Comparison of ENCODE assay signal across 9 cellular contexts in genomic region chr5:32707394-32707997, GRCh38. TPM values are rescaled to one million over a fixed set of nuclear protein-coding genes. Genes with fewer than 3 reads are reported as not detected.
DNase-seq lines count a peak whose midpoint lies in the region; ATAC-seq and TF ChIP-seq lines count a peak whose summit lies in the region.
"Had no signal": no experiment of that assay in that cellular context is flagged by ENCODE, and none has a peak within 500 bp of the region (broad histone marks: within the 10 kb centered on the region; RNA-seq: fewer than 3 reads in every experiment).

No MANE protein-coding gene starts in this region.

- H3K4me3 ChIP-seq in SJCRH30, result no peak overlapping the region

- H3K9me3 Mint-ChIP-seq in glutamatergic neuron (ENCODE audit: unreplicated experiment), result peaks cover 3% of the 10 kb centered on the region

- H3K4me1 ChIP-seq in SJCRH30, result no peaks in the 10 kb centered on the region

- no peak overlapping the region for H3K27ac ChIP-seq in SJCRH30

- H3K36me3 Mint-ChIP-seq in glutamatergic neuron (ENCODE audit: unreplicated experiment), result no peaks in the 10 kb centered on the region

- TF ChIP-seq CTCF in GM20000 (IDR thresholded peaks at IDR 0.05; ENCODE audit: extremely low read depth, missing control alignments), result no peak
- peak; percentile 61 for TF ChIP-seq CTCF in glutamatergic neuron (IDR thresholded peaks at IDR 0.05; ENCODE audit: partially characterized antibody, unreplicated experiment)

- no peaks in the 10 kb centered on the region for H3K36me3 ChIP-seq in SJCRH30

- peaks cover 5% of the 10 kb centered on the region for H3K27me3 Mint-ChIP-seq in glutamatergic neuron (ENCODE audit: unreplicated experiment)

- H3K4me1 Mint-ChIP-seq in glutamatergic neuron (ENCODE audit: low read depth, unreplicated experiment), result no peaks in the 10 kb centered on the region

- no peak for ATAC-seq in left lobe of liver

- H3K27me3 ChIP-seq in SJCRH30, result no peaks in the 10 kb centered on the region

- no peak overlapping the region for H3K4me3 Mint-ChIP-seq in glutamatergic neuron (ENCODE audit: unreplicated experiment)

- no peak overlapping the region for H3K27ac Mint-ChIP-seq in glutamatergic neuron (ENCODE audit: unreplicated experiment)

- DNase-seq in A172 (ENCODE audit: low spot score) (peak; percentile 18), GM20000 (ENCODE audit: low spot score) (peak; percentile 32), SJCRH30 (peak; percentile 29 to 72), glutamatergic neuron (no peak), activated gamma-delta T cell treated with Interleukin-2 at 50 U/mL for 16 hours (no peak), C1 segment of cervical spinal cord (lab: John Stamatoyannopoulos, UW) (no peak), globus pallidus (ENCODE audit: low spot score) (no peak), left lobe of liver (ENCODE audit: low spot score) (no peak)

- no peaks in the 10 kb centered on the region for H3K9me3 ChIP-seq in SJCRH30 (replicated peaks)

RNA-seq across cellular contexts. Expression of gene NPR3, which starts 3.6 kb away (rescaled TPM):
- total RNA-seq in A172 (2014; rRNA removed; shearing (Covaris generic)), result 0.07 and 0.28 TPM in 2 replicates
- 0.23 and 0.24 TPM in 2 replicates for total RNA-seq in SJCRH30 (2014; rRNA removed; shearing (Covaris generic))
- total RNA-seq in glutamatergic neuron (ENCODE audit: unreplicated experiment) (not detected), left lobe of liver (3.5 TPM)
- total RNA-seq: T-helper 1 cell treated with Interleukin-12 subunit alpha and Interleukin-12 subunit beta and Interleukin-4 antibody, amounts not matched to agents 30 ng/mL and 1 ng/mL, for 36 hours had no signal

Comparison
In these comparisons a context has a peak if more than half of its experiments do, and no peak if none do; other contexts are left out.
1. DNase-seq: peak in A172 (single experiment), GM20000 (single experiment) and SJCRH30 (2 of 2); none in glutamatergic neuron (single experiment), activated gamma-delta T cell treated with Interleukin-2 at 50 U/mL for 16 hours (single experiment), C1 segment of cervical spinal cord (0 of 14), globus pallidus (single experiment) and left lobe of liver (single experiment).